8 cellular contexts compared by ENCODE assay signal in the genomic region with DNA sequence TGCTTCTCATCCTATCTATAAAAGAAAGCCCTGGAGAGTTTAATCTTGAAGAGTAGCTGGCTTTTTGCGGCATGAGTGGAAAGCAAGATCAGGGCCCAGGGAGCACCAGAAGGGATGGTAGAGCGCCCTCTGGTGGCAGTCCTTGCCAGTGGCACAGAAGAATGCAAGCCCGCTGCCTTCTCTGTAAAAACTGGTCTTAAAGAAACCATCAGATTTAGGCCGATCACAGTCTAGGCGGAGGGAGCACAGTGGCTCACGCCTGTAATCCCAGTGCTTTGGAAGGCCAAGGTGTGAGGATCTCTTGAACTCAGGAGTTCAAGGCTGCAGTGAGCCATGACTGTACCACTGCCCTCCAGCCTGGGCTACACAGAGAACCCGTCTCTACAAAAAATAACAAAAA. TPM values are rescaled to one million over a fixed set of nuclear protein-coding genes. Genes with fewer than 3 reads are reported as not detected.
DNase-seq lines count a peak whose midpoint lies in the region; ATAC-seq, FAIRE-seq and TF ChIP-seq lines count a peak whose summit lies in the region.

No MANE protein-coding gene starts in this region.

- POLR2A ChIA-PET in WTC11 (lab: Charles Lee) = interaction anchor here (1.6 kb wide), 1 partner anchor 132 kb away, joined by 9 read pairs; no protein-coding TSS in a partner anchor

- FAIRE-seq in bronchial epithelial cell (lab: Jason Lieb, UNC) (no peak), keratinocyte (lab: Jason Lieb, UNC) (peak; percentile 82)

- H3K4me1 Mint-ChIP-seq in WTC11 = peaks cover 28% of the 10 kb centered on the region

- H3K36me3 ChIP-seq in bronchial epithelial cell (ENCODE audit: control insufficient read depth, insufficient read depth, low read length) (no peaks in the 10 kb centered on the region), keratinocyte (ENCODE audit: control insufficient read depth in 2 of 2, extremely low read depth in 1 of 2, insufficient read depth in 2 of 2, low read length in 2 of 2) (no peaks in the 10 kb centered on the region)

- no peaks in the 10 kb centered on the region for H3K27me3 ChIP-seq in bronchial epithelial cell (ENCODE audit: control insufficient read depth, insufficient read depth, low read length)
- H3K27me3 ChIP-seq in keratinocyte (ENCODE audit: control insufficient read depth, extremely low read depth, insufficient read depth, low read length) = no peaks in the 10 kb centered on the region

- H3K79me2 ChIP-seq in keratinocyte (ENCODE audit: control insufficient read depth, insufficient read depth, low read length) = no peaks in the 10 kb centered on the region

- no peaks in the 10 kb centered on the region for H3K9me3 Mint-ChIP-seq in WTC11

- H3K27ac ChIP-seq in keratinocyte (ENCODE audit: control insufficient read depth, insufficient read depth, low read length) = peak overlapping the region; percentile 13

- H3K4me2 ChIP-seq in keratinocyte (ENCODE audit: control insufficient read depth, extremely low read depth, insufficient read depth, low read depth, low read length) = peak overlapping the region; percentile 40

- peak overlapping the region; percentile 80 for H3K27ac Mint-ChIP-seq in WTC11

- CTCF ChIA-PET in WTC11 (lab: Charles Lee) = interaction anchor here (0.5 to 4.7 kb wide), 54 partner anchors 9 to 1124 kb away, joined by 3 to 53 read pairs (median 4); partner anchors contain the start of gene DNMBP

- ATAC-seq in HG02610 (IDR thresholded peaks at IDR 0.05; ENCODE audit: unreplicated experiment) (peak; percentile 70), WTC11 (peak; percentile 93), HG02588 (IDR thresholded peaks at IDR 0.05; ENCODE audit: unreplicated experiment) (no peak)

- dilution Hi-C loops in keratinocyte (cut with MboI; ENCODE audit: extremely low pct_ligation_motif_present, low sequenced_read_pairs) = no loop called here

- no peaks in the 10 kb centered on the region for H4K20me1 ChIP-seq in keratinocyte (ENCODE audit: control insufficient read depth, extremely low read depth, insufficient read depth, low read length)

- no peak overlapping the region for H3K9ac ChIP-seq in keratinocyte (ENCODE audit: control insufficient read depth, extremely low read depth, insufficient read depth, low read length)

- H3K9me3 ChIP-seq in keratinocyte (ENCODE audit: control insufficient read depth, low read depth, low read length) = no peaks in the 10 kb centered on the region

- H3K4me3 ChIP-seq in bronchial epithelial cell (ENCODE audit: low read depth, low read length) (no peak overlapping the region), keratinocyte (ENCODE audit: control insufficient read depth in 2 of 3, extremely low read depth in 1 of 3, insufficient read depth in 2 of 3, low read depth in 1 of 3, low read length in 3 of 3) (no peak overlapping the region)

- no peaks in the 10 kb centered on the region for H3K36me3 Mint-ChIP-seq in WTC11

- peaks cover 25% of the 10 kb centered on the region for H3K4me1 ChIP-seq in keratinocyte (ENCODE audit: control insufficient read depth, extremely low read depth, insufficient read depth, low read length)

- no peaks in the 10 kb centered on the region for H3K27me3 Mint-ChIP-seq in WTC11 (ENCODE audit: low read depth)

- peak overlapping the region; percentile 75 for H2AFZ ChIP-seq in keratinocyte (ENCODE audit: control insufficient read depth, low read length)

- H3K9me1 ChIP-seq in keratinocyte (ENCODE audit: control insufficient read depth, extremely low read depth, insufficient read depth, low read length) = no peaks in the 10 kb centered on the region

- peak; percentile 83 for DNase-seq in EH (ENCODE audit: low read depth)
- peak; percentile 54 for DNase-seq in NCI-H2196 treated with DMSO at 0.1 percent for 48 hours (lab: John Stamatoyannopoulos, UW; ENCODE audit: unreplicated experiment)
- DNase-seq in WTC11 (ENCODE audit: low spot score) = peak; percentile 94
- peak; percentile 58 for DNase-seq in bronchial epithelial cell (ENCODE audit: low read depth)
- DNase-seq in keratinocyte (ENCODE audit: low read depth, low spot score) = peak; percentile 41
- DNase-seq in stimulated activated CD4-positive, alpha-beta T cell treated with anti-CD3 and anti-CD28 coated beads, Interleukin-1b, Interleukin-23, amount 100 ng/mL, for 1 hour (ENCODE audit: low read depth in 2 of 2) = peak; percentile 45 to 80

- TF ChIP-seq CTCF in WTC11 (IDR thresholded peaks at IDR 0.05) = peak; percentile 97
- TF ChIP-seq CTCF in bronchial epithelial cell (IDR thresholded peaks at IDR 0.05; ENCODE audit: insufficient read depth, low read length, severe bottlenecking) = peak; percentile 97
- peak; percentile 91 to 94 (median 93) for TF ChIP-seq CTCF in keratinocyte (optimal IDR thresholded peaks at IDR 0.05 in 1 of 3, IDR thresholded peaks at IDR 0.05 in 1 of 3, conservative IDR thresholded peaks at IDR 0.05 in 1 of 3; ENCODE audit: extremely low read depth in 1 of 3, insufficient read depth in 2 of 3, low read length in 3 of 3)

- no peak overlapping the region for H3K4me3 Mint-ChIP-seq in WTC11

TF ChIP-seq in WTC11, 78 proteins besides CTCF, POLR2A, EP300 and RAD21:
- TF ChIP-seq ZNF263 (CRISPR knock-in tag; IDR thresholded peaks at IDR 0.05; ENCODE audit: low read depth) = peak; percentile 64; the same call in 1 of the 2 replicates
- TF ChIP-seq, protein P1, sequence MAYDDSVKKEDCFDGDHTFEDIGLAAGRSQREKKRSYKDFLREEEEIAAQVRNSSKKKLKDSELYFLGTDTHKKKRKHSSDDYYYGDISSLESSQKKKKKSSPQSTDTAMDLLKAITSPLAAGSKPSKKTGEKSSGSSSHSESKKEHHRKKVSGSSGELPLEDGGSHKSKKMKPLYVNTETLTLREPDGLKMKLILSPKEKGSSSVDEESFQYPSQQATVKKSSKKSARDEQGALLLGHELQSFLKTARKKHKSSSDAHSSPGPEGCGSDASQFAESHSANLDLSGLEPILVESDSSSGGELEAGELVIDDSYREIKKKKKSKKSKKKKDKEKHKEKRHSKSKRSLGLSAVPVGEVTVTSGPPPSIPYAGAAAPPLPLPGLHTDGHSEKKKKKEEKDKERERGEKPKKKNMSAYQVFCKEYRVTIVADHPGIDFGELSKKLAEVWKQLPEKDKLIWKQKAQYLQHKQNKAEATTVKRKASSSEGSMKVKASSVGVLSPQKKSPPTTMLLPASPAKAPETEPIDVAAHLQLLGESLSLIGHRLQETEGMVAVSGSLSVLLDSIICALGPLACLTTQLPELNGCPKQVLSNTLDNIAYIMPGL (CRISPR knock-in tag; IDR thresholded peaks at IDR 0.05) = 0 out of 2 replicates have a peak, but pooled peaks have one; percentile 47
- TF ChIP-seq, protein P2, sequence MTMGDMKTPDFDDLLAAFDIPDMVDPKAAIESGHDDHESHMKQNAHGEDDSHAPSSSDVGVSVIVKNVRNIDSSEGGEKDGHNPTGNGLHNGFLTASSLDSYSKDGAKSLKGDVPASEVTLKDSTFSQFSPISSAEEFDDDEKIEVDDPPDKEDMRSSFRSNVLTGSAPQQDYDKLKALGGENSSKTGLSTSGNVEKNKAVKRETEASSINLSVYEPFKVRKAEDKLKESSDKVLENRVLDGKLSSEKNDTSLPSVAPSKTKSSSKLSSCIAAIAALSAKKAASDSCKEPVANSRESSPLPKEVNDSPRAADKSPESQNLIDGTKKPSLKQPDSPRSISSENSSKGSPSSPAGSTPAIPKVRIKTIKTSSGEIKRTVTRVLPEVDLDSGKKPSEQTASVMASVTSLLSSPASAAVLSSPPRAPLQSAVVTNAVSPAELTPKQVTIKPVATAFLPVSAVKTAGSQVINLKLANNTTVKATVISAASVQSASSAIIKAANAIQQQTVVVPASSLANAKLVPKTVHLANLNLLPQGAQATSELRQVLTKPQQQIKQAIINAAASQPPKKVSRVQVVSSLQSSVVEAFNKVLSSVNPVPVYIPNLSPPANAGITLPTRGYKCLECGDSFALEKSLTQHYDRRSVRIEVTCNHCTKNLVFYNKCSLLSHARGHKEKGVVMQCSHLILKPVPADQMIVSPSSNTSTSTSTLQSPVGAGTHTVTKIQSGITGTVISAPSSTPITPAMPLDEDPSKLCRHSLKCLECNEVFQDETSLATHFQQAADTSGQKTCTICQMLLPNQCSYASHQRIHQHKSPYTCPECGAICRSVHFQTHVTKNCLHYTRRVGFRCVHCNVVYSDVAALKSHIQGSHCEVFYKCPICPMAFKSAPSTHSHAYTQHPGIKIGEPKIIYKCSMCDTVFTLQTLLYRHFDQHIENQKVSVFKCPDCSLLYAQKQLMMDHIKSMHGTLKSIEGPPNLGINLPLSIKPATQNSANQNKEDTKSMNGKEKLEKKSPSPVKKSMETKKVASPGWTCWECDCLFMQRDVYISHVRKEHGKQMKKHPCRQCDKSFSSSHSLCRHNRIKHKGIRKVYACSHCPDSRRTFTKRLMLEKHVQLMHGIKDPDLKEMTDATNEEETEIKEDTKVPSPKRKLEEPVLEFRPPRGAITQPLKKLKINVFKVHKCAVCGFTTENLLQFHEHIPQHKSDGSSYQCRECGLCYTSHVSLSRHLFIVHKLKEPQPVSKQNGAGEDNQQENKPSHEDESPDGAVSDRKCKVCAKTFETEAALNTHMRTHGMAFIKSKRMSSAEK (CRISPR knock-in tag; IDR thresholded peaks at IDR 0.05; ENCODE audit: borderline replicate concordance) = no peak

RNA-seq across cellular contexts. Expression of gene CPN1, which starts 35.6 kb away (rescaled TPM):
- total RNA-seq in WTC11 (2021) (0.42 to 0.69 TPM (median 0.66 TPM) in 3 replicates), bronchial epithelial cell (not detected in 2 replicates)
- polyA plus RNA-seq in keratinocyte = not detected in 3 replicates
- not detected for polyA plus RNA-seq in keratinocyte (2011; ENCODE audit: low read depth)
- not detected in 2 replicates for polyA plus RNA-seq in keratinocyte (2011; cell fraction: cytosol; rRNA removed)
- not detected in 2 replicates for polyA plus RNA-seq in keratinocyte (2011; cell fraction: nucleus; rRNA removed)
- not detected in 2 replicates for polyA plus RNA-seq in keratinocyte (2012; ENCODE audit: low replicate concordance)
- not detected in 3 replicates for polyA minus RNA-seq in keratinocyte
- not detected for polyA minus RNA-seq in keratinocyte (2011; cell fraction: cytosol; rRNA and poly(A)+ RNA removed)
- not detected in 2 replicates for polyA minus RNA-seq in keratinocyte (2011; cell fraction: nucleus; rRNA and poly(A)+ RNA removed)

RNA-seq across cellular contexts. Expression of gene DNMBP, which starts 36.3 kb away (rescaled TPM):
- total RNA-seq in WTC11 (2021) (19.7 to 25.3 TPM (median 22.2 TPM) in 3 replicates), bronchial epithelial cell (4.0 and 5.0 TPM in 2 replicates)
- 7.7 to 26.9 TPM (median 15.8 TPM) in 3 replicates for polyA plus RNA-seq in keratinocyte
- 6.0 TPM for polyA plus RNA-seq in keratinocyte (2011; ENCODE audit: low read depth)
- 11.3 and 16.1 TPM in 2 replicates for polyA plus RNA-seq in keratinocyte (2011; cell fraction: cytosol; rRNA removed)
- polyA plus RNA-seq in keratinocyte (2011; cell fraction: nucleus; rRNA removed) = 44.5 and 44.6 TPM in 2 replicates
- polyA plus RNA-seq in keratinocyte (2012; ENCODE audit: low replicate concordance) = 8.3 and 17.3 TPM in 2 replicates
- 11.3 to 23.3 TPM (median 17.7 TPM) in 3 replicates for polyA minus RNA-seq in keratinocyte
- 7.1 TPM for polyA minus RNA-seq in keratinocyte (2011; cell fraction: cytosol; rRNA and poly(A)+ RNA removed)
- 22.1 and 39.7 TPM in 2 replicates for polyA minus RNA-seq in keratinocyte (2011; cell fraction: nucleus; rRNA and poly(A)+ RNA removed)

Comparison
In these comparisons a context has a peak if more than half of its experiments do, and no peak if none do; other contexts are left out.
1. DNase-seq: peak in every context shown above with its lines; median percentile 94 in WTC11; 83 in EH; 62 in stimulated activated CD4-positive, alpha-beta T cell treated with anti-CD3 and anti-CD28 coated beads, Interleukin-1b, Interleukin-23, amount 100 ng/mL, for 1 hour; 58 in bronchial epithelial cell; 54 in NCI-H2196 treated with DMSO at 0.1 percent for 48 hours; 41 in keratinocyte.